ENCODE assay signal across 8 cellular contexts in genomic region chr14:61502459-61503093, GRCh38.
DNase-seq lines count a peak whose midpoint lies in the region; ATAC-seq, FAIRE-seq and TF ChIP-seq lines count a peak whose summit lies in the region.

No MANE protein-coding gene starts in this region.

- H3K36me3 ChIP-seq in endothelial cell of umbilical vein (ENCODE audit: control insufficient read depth in 2 of 2, extremely low read depth in 1 of 2, insufficient read depth in 2 of 2, low read length in 2 of 2) (peaks cover 2 to 7% of the 10 kb centered on the region in 2 experiments), thoracic aorta (no peaks in the 10 kb centered on the region)

- no peaks in the 10 kb centered on the region for H3K27me3 ChIP-seq in endothelial cell of umbilical vein (ENCODE audit: control insufficient read depth in 2 of 2, insufficient read depth in 2 of 2, low read length in 2 of 2)
- no peaks in the 10 kb centered on the region for H3K27me3 ChIP-seq in thoracic aorta (replicated peaks; ENCODE audit: insufficient read depth)

- no peaks in the 10 kb centered on the region for H3K79me2 ChIP-seq in endothelial cell of umbilical vein (ENCODE audit: control insufficient read depth, insufficient read depth, low read length)

- H4K20me1 ChIP-seq in endothelial cell of umbilical vein (replicated peaks; ENCODE audit: control insufficient read depth, extremely low read depth, insufficient read depth, low read length), result no peaks in the 10 kb centered on the region

- no TSS peak for BruUV-seq in endothelial cell of umbilical vein (replicated peaks; lab: Mats Ljungman, UMichigan)

- peak overlapping the region; percentile 97 for H3K27ac Mint-ChIP-seq in activated CD4-positive, alpha-beta T cell treated with anti-CD3 and anti-CD28 coated beads, Interleukin-2, amount 10 ng/mL, durations not matched to agents 7 days and 5 days
- peak overlapping the region; percentile 96 to 97 (median 97) for H3K27ac Mint-ChIP-seq in IgD-negative memory B cell

- H3K4me3 ChIP-seq in endothelial cell of umbilical vein (replicated peaks in 1 of 3; ENCODE audit: insufficient read depth in 1 of 3, low read depth in 1 of 3, low read length in 3 of 3), result no peak overlapping the region
- no peak overlapping the region for H3K4me3 ChIP-seq in thoracic aorta

- H3K4me1 ChIP-seq in endothelial cell of umbilical vein (ENCODE audit: control insufficient read depth, extremely low read depth, insufficient read depth, low read length) (peaks cover 30% of the 10 kb centered on the region), thoracic aorta (ENCODE audit: control insufficient read depth in 1 of 2, low read depth in 2 of 2) (peaks cover 33 to 57% of the 10 kb centered on the region in 2 donors)

- FAIRE-seq in endothelial cell of umbilical vein (lab: Jason Lieb, UNC), result no peak

- no peak for ATAC-seq in thoracic aorta (ENCODE audit: insufficient number of reproducible peaks, low FRiP score, low read depth)

- no peaks in the 10 kb centered on the region for H3K9me3 ChIP-seq in endothelial cell of umbilical vein (replicated peaks; ENCODE audit: control insufficient read depth, insufficient read depth, low read length)
- no peaks in the 10 kb centered on the region for H3K9me3 ChIP-seq in thoracic aorta

- H3K27ac ChIP-seq in endothelial cell of umbilical vein (ENCODE audit: insufficient read depth, low read depth, low read length), result peak overlapping the region; percentile 81
- peak overlapping the region; percentile 50 to 77 for H3K27ac ChIP-seq in thoracic aorta

- peaks cover 86% of the 10 kb centered on the region for H3K4me1 Mint-ChIP-seq in activated CD4-positive, alpha-beta T cell treated with anti-CD3 and anti-CD28 coated beads, Interleukin-2, amount 10 ng/mL, durations not matched to agents 7 days and 5 days
- peaks cover 44 to 61% (median 48%) of the 10 kb centered on the region in 3 donors for H3K4me1 Mint-ChIP-seq in IgD-negative memory B cell

- POLR2A ChIA-PET in activated CD4-positive, alpha-beta T cell treated with anti-CD3 and anti-CD28 coated beads, Interleukin-2, amount 10 ng/mL, durations not matched to agents 7 days and 5 days (lab: Charles Lee), result interaction anchor here (0.7 kb wide), 1 partner anchor 50 kb away, joined by 3 read pairs; no protein-coding TSS in a partner anchor
- POLR2A ChIA-PET in endothelial cell of umbilical vein (lab: Charles Lee), result interaction anchor here (0.5 kb wide), 2 partner anchors 15 to 96 kb away, joined by 3 to 5 read pairs; no protein-coding TSS in a partner anchor

- H3K4me3 Mint-ChIP-seq in activated CD4-positive, alpha-beta T cell treated with anti-CD3 and anti-CD28 coated beads, Interleukin-2, amount 10 ng/mL, durations not matched to agents 7 days and 5 days, result peak overlapping the region; percentile 57
- H3K4me3 Mint-ChIP-seq in IgD-negative memory B cell, result peak overlapping the region; percentile 75 to 94 (median 89)

- H3K36me3 Mint-ChIP-seq in activated CD4-positive, alpha-beta T cell treated with anti-CD3 and anti-CD28 coated beads, Interleukin-2, amount 10 ng/mL, durations not matched to agents 7 days and 5 days (ENCODE audit: low read depth), result peaks cover 71% of the 10 kb centered on the region
- no peaks in the 10 kb centered on the region for H3K36me3 Mint-ChIP-seq in IgD-negative memory B cell

- intact Hi-C loops in endothelial cell of umbilical vein (cut with micrococcal nuclease), result loop anchor here (1.0 kb wide), 1 partner anchor 193 kb away; the partner anchor contains the start of gene HIF1A

- TF ChIP-seq CTCF in endothelial cell of umbilical vein (IDR thresholded peaks at IDR 0.05; ENCODE audit: extremely low read depth in 1 of 2, insufficient read depth in 1 of 2, low read depth in 1 of 2, low read length in 2 of 2) (no peak), thoracic aorta (IDR thresholded peaks at IDR 0.05) (no peak)

- H3K27me3 Mint-ChIP-seq in activated CD4-positive, alpha-beta T cell treated with anti-CD3 and anti-CD28 coated beads, Interleukin-2, amount 10 ng/mL, durations not matched to agents 7 days and 5 days, result no peaks in the 10 kb centered on the region
- peaks cover 1% of the 10 kb centered on the region for H3K27me3 Mint-ChIP-seq in IgD-negative memory B cell

- no peaks in the 10 kb centered on the region for H3K9me1 ChIP-seq in endothelial cell of umbilical vein (replicated peaks; ENCODE audit: control insufficient read depth, extremely low read depth, insufficient read depth, low read length)

- peaks cover 5% of the 10 kb centered on the region for H3K9me3 Mint-ChIP-seq in activated CD4-positive, alpha-beta T cell treated with anti-CD3 and anti-CD28 coated beads, Interleukin-2, amount 10 ng/mL, durations not matched to agents 7 days and 5 days
- peaks cover 0 to 7% (median 0%) of the 10 kb centered on the region in 3 donors for H3K9me3 Mint-ChIP-seq in IgD-negative memory B cell

- CTCF ChIA-PET in activated CD4-positive, alpha-beta T cell treated with anti-CD3 and anti-CD28 coated beads, Interleukin-2, amount 10 ng/mL, durations not matched to agents 7 days and 5 days (lab: Charles Lee), result interaction anchor here (0.7 to 2.3 kb wide), 8 partner anchors 9 to 172 kb away, joined by 3 to 11 read pairs (median 6); no protein-coding TSS in a partner anchor
- CTCF ChIA-PET in endothelial cell of umbilical vein (lab: Charles Lee), result interaction anchor here (0.8 to 3.6 kb wide), 8 partner anchors 10 to 27 kb away, joined by 3 to 13 read pairs (median 3); no protein-coding TSS in a partner anchor

- no peak overlapping the region for H3K9ac ChIP-seq in endothelial cell of umbilical vein (replicated peaks; ENCODE audit: extremely low read depth, insufficient read depth, low read length)

- H2AFZ ChIP-seq in endothelial cell of umbilical vein (ENCODE audit: low read depth, low read length), result no peak overlapping the region

- dilution Hi-C loops in endothelial cell of umbilical vein (cut with MboI; ENCODE audit: extremely low pct_ligation_motif_present, low sequenced_read_pairs), result no loop called here

- no peak for TF ChIP-seq POLR2A in endothelial cell of umbilical vein (IDR thresholded peaks at IDR 0.05; ENCODE audit: low read depth, low read length)

- DNase-seq in activated CD4-positive, alpha-beta T cell treated with anti-CD3 and anti-CD28 coated beads, Interleukin-2, amount 10 ng/mL, durations not matched to agents 7 days and 5 days, result no peak
- no peak for DNase-seq in activated CD4-positive, alpha-beta T cell treated with anti-CD3 and anti-CD28 coated beads, Interleukin-2, amount 50 U/mL, for 1 hour
- DNase-seq in endothelial cell of umbilical vein (ENCODE audit: low read depth, low spot score), result peak; percentile 55
- DNase-seq in thoracic aorta (ENCODE audit: low spot score), result no peak
- DNase-seq in NOMO-1 (lab: John Stamatoyannopoulos, UW; ENCODE audit: unreplicated experiment in 2 of 2), result no peak
- no peak for DNase-seq in germinal center (ENCODE audit: low spot score)
- no peak for DNase-seq in stimulated activated CD4-positive, alpha-beta T cell treated with anti-CD3 and anti-CD28 coated beads, Interleukin-4, amount 100 ng/mL, for 4 hours

- H3K4me2 ChIP-seq in endothelial cell of umbilical vein (ENCODE audit: insufficient read depth, low read length), result peak overlapping the region; percentile 41

TF ChIP-seq in endothelial cell of umbilical vein, 7 proteins besides CTCF, POLR2A, EP300 and RAD21:
- TF ChIP-seq JUN (IDR thresholded peaks at IDR 0.05; ENCODE audit: borderline replicate concordance, insufficient read depth, insufficient read length, low read depth) (no peak), GATA2 (IDR thresholded peaks at IDR 0.05; ENCODE audit: insufficient read depth, insufficient read length, low read depth, low read length) (no peak), EZH2 (IDR thresholded peaks at IDR 0.05; ENCODE audit: borderline replicate concordance, low read depth, low read length, severe bottlenecking) (no peak), FOS (IDR thresholded peaks at IDR 0.05; ENCODE audit: borderline replicate concordance, insufficient read depth, low read length) (no peak), POLR2AphosphoS5 (IDR thresholded peaks at IDR 0.05; ENCODE audit: insufficient read depth, low read depth, low read length) (no peak), MYC (IDR thresholded peaks at IDR 0.05; ENCODE audit: low read depth, low read length) (no peak), MAX (IDR thresholded peaks at IDR 0.05; ENCODE audit: insufficient read depth, insufficient read length) (no peak)
